In genomic region chr4:73723029-73723428, GRCh38 we compare ENCODE assay signal across 20 cellular contexts.
"Had no signal": no experiment of that assay in that cellular context is flagged by ENCODE, and none has a peak within 500 bp of the region (broad histone marks: within the 10 kb centered on the region; RNA-seq: fewer than 3 reads in every experiment).

No MANE protein-coding gene starts in this region.

- H3K27ac Mint-ChIP-seq: activated CD8-positive, alpha-beta T cell treated with anti-CD3 and anti-CD28 coated beads for 36 hours; activated naive CD8-positive, alpha-beta T cell treated with anti-CD3 and anti-CD28 coated beads, Interleukin-2, amount 10 ng/mL, durations not matched to agents 7 days and 5 days; naive thymus-derived CD4-positive, alpha-beta T cell; stimulated activated naive CD8-positive, alpha-beta T cell treated with anti-CD3 and anti-CD28 coated beads, Interleukin-15, Interleukin-2, amounts not matched to agents 100 ng/mL and 50 ng/mL, for 24 hours had no signal

- H3K9me3 Mint-ChIP-seq: activated CD8-positive, alpha-beta T cell treated with anti-CD3 and anti-CD28 coated beads for 36 hours; activated naive CD8-positive, alpha-beta T cell treated with anti-CD3 and anti-CD28 coated beads, Interleukin-2, amount 10 ng/mL, durations not matched to agents 7 days and 5 days; stimulated activated naive CD8-positive, alpha-beta T cell treated with anti-CD3 and anti-CD28 coated beads, Interleukin-15, Interleukin-2, amounts not matched to agents 100 ng/mL and 50 ng/mL, for 24 hours had no signal

- H3K27me3 ChIP-seq: colonic mucosa, sigmoid colon, upper lobe of right lung had no signal

- H3K4me3 Mint-ChIP-seq: activated CD8-positive, alpha-beta T cell treated with anti-CD3 and anti-CD28 coated beads for 36 hours; activated naive CD8-positive, alpha-beta T cell treated with anti-CD3 and anti-CD28 coated beads, Interleukin-2, amount 10 ng/mL, durations not matched to agents 7 days and 5 days; naive thymus-derived CD4-positive, alpha-beta T cell; stimulated activated naive CD8-positive, alpha-beta T cell treated with anti-CD3 and anti-CD28 coated beads, Interleukin-15, Interleukin-2, amounts not matched to agents 100 ng/mL and 50 ng/mL, for 24 hours had no signal

- DNase-seq: activated CD4-positive, alpha-beta T cell treated with anti-CD3 and anti-CD28 coated beads for 4 hours; activated CD8-positive, alpha-beta memory T cell treated with anti-CD3 and anti-CD28 coated beads, Interleukin-2, amount 50 U/mL, for 48 hours; activated CD8-positive, alpha-beta T cell treated with anti-CD3 and anti-CD28 coated beads for 36 hours; activated naive CD8-positive, alpha-beta T cell treated with anti-CD3 and anti-CD28 coated beads, Interleukin-2, amount 10 ng/mL, durations not matched to agents 7 days and 5 days; aorta; colonic mucosa; effector CD4-positive, alpha-beta T cell; hypothalamus; left cardiac atrium; lower lobe of right lung; naive thymus-derived CD4-positive, alpha-beta T cell; posterior cingulate gyrus; sigmoid colon; stimulated activated CD4-positive, alpha-beta T cell treated with anti-CD3 and anti-CD28 coated beads, Interleukin-12 subunit alpha, Interleukin-12 subunit beta, amount 100 ng/mL, for 4 hours; stimulated activated CD4-positive, alpha-beta T cell treated with anti-CD3 and anti-CD28 coated beads, Interleukin-4, amount 100 ng/mL, for 1 hour; stimulated activated CD8-positive, alpha-beta memory T cell treated with anti-CD3 and anti-CD28 coated beads, Interleukin-4, amount 100 ng/mL, for 48 hours; T-helper 1 cell; upper lobe of right lung had no signal

- H3K4me3 ChIP-seq: colonic mucosa, lower lobe of right lung, sigmoid colon, upper lobe of right lung had no signal

- H3K27ac ChIP-seq: colonic mucosa, epithelial cell of prostate, lower lobe of right lung, sigmoid colon, upper lobe of right lung had no signal

- H3K9me3 ChIP-seq: colonic mucosa, lower lobe of right lung, sigmoid colon, upper lobe of right lung had no signal

- H3K4me1 ChIP-seq: colonic mucosa had no signal

- H3K27me3 Mint-ChIP-seq: activated CD8-positive, alpha-beta T cell treated with anti-CD3 and anti-CD28 coated beads for 36 hours; activated naive CD8-positive, alpha-beta T cell treated with anti-CD3 and anti-CD28 coated beads, Interleukin-2, amount 10 ng/mL, durations not matched to agents 7 days and 5 days; naive thymus-derived CD4-positive, alpha-beta T cell; stimulated activated naive CD8-positive, alpha-beta T cell treated with anti-CD3 and anti-CD28 coated beads, Interleukin-15, Interleukin-2, amounts not matched to agents 100 ng/mL and 50 ng/mL, for 24 hours had no signal

- H3K36me3 ChIP-seq: colonic mucosa, lower lobe of right lung, sigmoid colon, upper lobe of right lung had no signal

- ATAC-seq: activated CD8-positive, alpha-beta T cell treated with anti-CD3 and anti-CD28 coated beads for 36 hours; left cardiac atrium; lower lobe of right lung; naive thymus-derived CD4-positive, alpha-beta T cell; upper lobe of right lung had no signal

- H3K36me3 Mint-ChIP-seq: activated naive CD8-positive, alpha-beta T cell treated with anti-CD3 and anti-CD28 coated beads, Interleukin-2, amount 10 ng/mL, durations not matched to agents 7 days and 5 days; naive thymus-derived CD4-positive, alpha-beta T cell had no signal

- H3K4me1 Mint-ChIP-seq: activated naive CD8-positive, alpha-beta T cell treated with anti-CD3 and anti-CD28 coated beads, Interleukin-2, amount 10 ng/mL, durations not matched to agents 7 days and 5 days had no signal
